9 cellular contexts compared by ENCODE assay signal in the genomic region with DNA sequence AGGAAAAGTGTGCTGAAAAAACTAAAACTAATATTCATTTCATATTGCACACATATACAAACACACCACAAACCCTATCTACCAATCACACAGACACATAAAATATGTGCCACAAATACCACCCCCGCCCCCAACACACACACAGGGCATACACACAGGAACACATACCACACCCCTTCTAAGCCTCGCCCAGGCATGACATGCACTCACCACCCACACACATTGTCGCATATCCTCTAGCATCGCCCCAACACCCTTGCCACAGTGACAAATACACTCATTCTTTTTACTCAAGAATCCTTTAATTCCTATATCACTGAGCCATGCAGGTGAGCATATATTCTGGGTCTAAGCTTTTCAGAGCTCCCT. TPM values are rescaled to one million over a fixed set of nuclear protein-coding genes. Genes with fewer than 3 reads are reported as not detected.
A peak's percentile ranks its signal among the peaks of the same experiment; 100 is the strongest.
DNase-seq lines count a peak whose midpoint lies in the region; ATAC-seq, FAIRE-seq and TF ChIP-seq lines count a peak whose summit lies in the region.
"Had no signal": no experiment of that assay in that cellular context is flagged by ENCODE, and none has a peak within 500 bp of the region (broad histone marks: within the 10 kb centered on the region; RNA-seq: fewer than 3 reads in every experiment).

No MANE protein-coding gene starts in this region.

- peaks cover 29% of the 10 kb centered on the region for H3K4me1 Mint-ChIP-seq in activated T-helper 2 cell treated with anti-CD3 and anti-CD28 coated beads, Interferon-gamma antibody, Interleukin-2, Interleukin-4, amounts not matched to agents 10 μg/mL and 5 μg/mL and 100 μg/mL, durations not matched to agents 14 hours and 24 hours and 36 hours (ENCODE audit: low read depth)
- peaks cover 6% of the 10 kb centered on the region for H3K4me1 Mint-ChIP-seq in CD14-positive monocyte

- H3K9me3 Mint-ChIP-seq in activated T-helper 2 cell treated with anti-CD3 and anti-CD28 coated beads, Interferon-gamma antibody, Interleukin-2, Interleukin-4, amounts not matched to agents 10 μg/mL and 5 μg/mL and 100 μg/mL, durations not matched to agents 14 hours and 24 hours and 36 hours, result no peaks in the 10 kb centered on the region
- H3K9me3 Mint-ChIP-seq in CD14-positive monocyte, result peaks cover 0 to 3% (median 0%) of the 10 kb centered on the region in 7 donors

- no peak overlapping the region for H3K27ac ChIP-seq in keratinocyte (ENCODE audit: control insufficient read depth, insufficient read depth, low read length)
- H3K27ac ChIP-seq: C4-2B had no signal

- H3K9ac ChIP-seq in keratinocyte (ENCODE audit: control insufficient read depth, extremely low read depth, insufficient read depth, low read length), result no peak overlapping the region

- peak overlapping the region; percentile 6 for H2AFZ ChIP-seq in keratinocyte (ENCODE audit: control insufficient read depth, low read length)

- peak overlapping the region; percentile 86 for H3K27ac Mint-ChIP-seq in activated T-helper 2 cell treated with anti-CD3 and anti-CD28 coated beads, Interferon-gamma antibody, Interleukin-2, Interleukin-4, amounts not matched to agents 10 μg/mL and 5 μg/mL and 100 μg/mL, durations not matched to agents 14 hours and 24 hours and 36 hours
- H3K27ac Mint-ChIP-seq in CD14-positive monocyte, result peak overlapping the region in 1 of 7 donors; percentile 17

- intact Hi-C loops in activated T-helper 2 cell treated with anti-CD3 and anti-CD28 coated beads, Interferon-gamma antibody, Interleukin-2, Interleukin-4, amounts not matched to agents 10 μg/mL and 5 μg/mL and 100 μg/mL, durations not matched to agents 14 hours and 24 hours and 36 hours (cut with micrococcal nuclease), result loop anchor here (1.0 to 10.0 kb wide), 8 partner anchors 12 to 278 kb away; a partner anchor contains a TSS
- intact Hi-C loops in CD14-positive monocyte (cut with micrococcal nuclease), result no loop called here

- no peaks in the 10 kb centered on the region for H3K27me3 ChIP-seq in keratinocyte (ENCODE audit: control insufficient read depth, extremely low read depth, insufficient read depth, low read length)

- H3K9me1 ChIP-seq in keratinocyte (ENCODE audit: control insufficient read depth, extremely low read depth, insufficient read depth, low read length), result no peaks in the 10 kb centered on the region

- no peaks in the 10 kb centered on the region for H4K20me1 ChIP-seq in keratinocyte (ENCODE audit: control insufficient read depth, extremely low read depth, insufficient read depth, low read length)

- no peaks in the 10 kb centered on the region for H3K9me3 ChIP-seq in keratinocyte (ENCODE audit: control insufficient read depth, low read depth, low read length)

- H3K79me2 ChIP-seq in keratinocyte (ENCODE audit: control insufficient read depth, insufficient read depth, low read length), result no peaks in the 10 kb centered on the region

- H3K4me3 ChIP-seq in keratinocyte (ENCODE audit: control insufficient read depth in 2 of 3, extremely low read depth in 1 of 3, insufficient read depth in 2 of 3, low read depth in 1 of 3, low read length in 3 of 3), result peak overlapping the region in 1 of 3 experiments; percentile 9

- dilution Hi-C loops in keratinocyte (cut with MboI; ENCODE audit: extremely low pct_ligation_motif_present, low sequenced_read_pairs), result no loop called here

- no peak for FAIRE-seq in keratinocyte (lab: Jason Lieb, UNC)

- H3K4me3 Mint-ChIP-seq in activated T-helper 2 cell treated with anti-CD3 and anti-CD28 coated beads, Interferon-gamma antibody, Interleukin-2, Interleukin-4, amounts not matched to agents 10 μg/mL and 5 μg/mL and 100 μg/mL, durations not matched to agents 14 hours and 24 hours and 36 hours (ENCODE audit: low read depth), result peak overlapping the region; percentile 63
- H3K4me3 Mint-ChIP-seq in CD14-positive monocyte, result no peak overlapping the region

- H3K36me3 ChIP-seq in keratinocyte (ENCODE audit: control insufficient read depth in 2 of 2, extremely low read depth in 1 of 2, insufficient read depth in 2 of 2, low read length in 2 of 2), result no peaks in the 10 kb centered on the region

- no peaks in the 10 kb centered on the region for H3K36me3 Mint-ChIP-seq in activated T-helper 2 cell treated with anti-CD3 and anti-CD28 coated beads, Interferon-gamma antibody, Interleukin-2, Interleukin-4, amounts not matched to agents 10 μg/mL and 5 μg/mL and 100 μg/mL, durations not matched to agents 14 hours and 24 hours and 36 hours (ENCODE audit: low read depth)
- no peaks in the 10 kb centered on the region for H3K36me3 Mint-ChIP-seq in CD14-positive monocyte

- no peak for TF ChIP-seq CTCF in keratinocyte (optimal IDR thresholded peaks at IDR 0.05 in 1 of 3, IDR thresholded peaks at IDR 0.05 in 1 of 3, conservative IDR thresholded peaks at IDR 0.05 in 1 of 3; ENCODE audit: extremely low read depth in 1 of 3, insufficient read depth in 2 of 3, low read length in 3 of 3)
- no peak for TF ChIP-seq CTCF in CD14-positive monocyte (IDR thresholded peaks at IDR 0.05)

- peaks cover 16% of the 10 kb centered on the region for H3K4me1 ChIP-seq in keratinocyte (ENCODE audit: control insufficient read depth, extremely low read depth, insufficient read depth, low read length)

- DNase-seq in NCI-H510A (lab: John Stamatoyannopoulos, UW) (peak; percentile 12), NCI-H510A treated with DMSO at 0.1 percent for 48 hours (lab: John Stamatoyannopoulos, UW) (no peak), NCI-H146 treated with DMSO at 0.1 percent for 48 hours (lab: John Stamatoyannopoulos, UW; ENCODE audit: unreplicated experiment) (peak; percentile 6), keratinocyte (ENCODE audit: low read depth, low spot score) (no peak), CD14-positive monocyte (ENCODE audit: low spot score) (no peak)
- peak; percentile 66 for DNase-seq in activated T-helper 2 cell treated with anti-CD3 and anti-CD28 coated beads, Interferon-gamma antibody, Interleukin-2, Interleukin-4, amounts not matched to agents 10 μg/mL and 5 μg/mL and 100 μg/mL, durations not matched to agents 14 hours and 24 hours and 36 hours (ENCODE audit: low spot score)
- DNase-seq in stimulated activated CD8-positive, alpha-beta memory T cell treated with anti-CD3 and anti-CD28 coated beads, Interleukin-15, amount 100 ng/mL, for 48 hours (ENCODE audit: low read depth in 2 of 2), result peak; percentile 80 to 85

- no peaks in the 10 kb centered on the region for H3K27me3 Mint-ChIP-seq in activated T-helper 2 cell treated with anti-CD3 and anti-CD28 coated beads, Interferon-gamma antibody, Interleukin-2, Interleukin-4, amounts not matched to agents 10 μg/mL and 5 μg/mL and 100 μg/mL, durations not matched to agents 14 hours and 24 hours and 36 hours (ENCODE audit: low read depth)
- H3K27me3 Mint-ChIP-seq in CD14-positive monocyte (ENCODE audit: low read depth in 3 of 3), result peaks cover 2 to 8% (median 6%) of the 10 kb centered on the region in 3 donors

- H3K4me2 ChIP-seq in keratinocyte (ENCODE audit: control insufficient read depth, extremely low read depth, insufficient read depth, low read depth, low read length), result peak overlapping the region; percentile 64

- ATAC-seq in HG02571 (IDR thresholded peaks at IDR 0.05; ENCODE audit: unreplicated experiment), result no peak

RNA-seq across cellular contexts. Expression of a gene that starts 24.6 kb away (rescaled TPM):
- total RNA-seq in activated T-helper 2 cell treated with anti-CD3 and anti-CD28 coated beads, Interferon-gamma antibody, Interleukin-2, Interleukin-4, amounts not matched to agents 10 μg/mL and 5 μg/mL and 100 μg/mL, durations not matched to agents 14 hours and 24 hours and 36 hours, result 24.6 and 28.9 TPM in 2 replicates
- polyA plus RNA-seq in keratinocyte (10.6 to 17.1 TPM (median 15.8 TPM) in 3 replicates), CD14-positive monocyte (1 to 10 TPM; 1.3 to 5.7 TPM)
- 2.2 TPM for polyA plus RNA-seq in keratinocyte (2011; ENCODE audit: low read depth)
- 5.6 and 10.1 TPM in 2 replicates for polyA plus RNA-seq in keratinocyte (2011; cell fraction: cytosol; rRNA removed)
- polyA plus RNA-seq in keratinocyte (2011; cell fraction: nucleus; rRNA removed), result 14.6 and 17.9 TPM in 2 replicates
- polyA plus RNA-seq in keratinocyte (2012; ENCODE audit: low replicate concordance), result 5.1 and 7.0 TPM in 2 replicates
- polyA minus RNA-seq in keratinocyte, result 10.1 to 48.7 TPM (median 21.6 TPM) in 3 replicates
- polyA minus RNA-seq in keratinocyte (2011; cell fraction: cytosol; rRNA and poly(A)+ RNA removed), result 18.6 TPM
- polyA minus RNA-seq in keratinocyte (2011; cell fraction: nucleus; rRNA and poly(A)+ RNA removed), result 21.7 and 45.1 TPM in 2 replicates

Comparison
In these comparisons a context has a peak if more than half of its experiments do, and no peak if none do; other contexts are left out.
1. DNase-seq: peak in NCI-H510A (single experiment), NCI-H146 treated with DMSO at 0.1 percent for 48 hours (single experiment), activated T-helper 2 cell treated with anti-CD3 and anti-CD28 coated beads, Interferon-gamma antibody, Interleukin-2, Interleukin-4, amounts not matched to agents 10 μg/mL and 5 μg/mL and 100 μg/mL, durations not matched to agents 14 hours and 24 hours and 36 hours (single experiment) and stimulated activated CD8-positive, alpha-beta memory T cell treated with anti-CD3 and anti-CD28 coated beads, Interleukin-15, amount 100 ng/mL, for 48 hours (2 of 2); none in NCI-H510A treated with DMSO at 0.1 percent for 48 hours (single experiment), keratinocyte (single experiment) and CD14-positive monocyte (single experiment).